ENCODE assay signal across 8 cellular contexts in the genomic region with DNA sequence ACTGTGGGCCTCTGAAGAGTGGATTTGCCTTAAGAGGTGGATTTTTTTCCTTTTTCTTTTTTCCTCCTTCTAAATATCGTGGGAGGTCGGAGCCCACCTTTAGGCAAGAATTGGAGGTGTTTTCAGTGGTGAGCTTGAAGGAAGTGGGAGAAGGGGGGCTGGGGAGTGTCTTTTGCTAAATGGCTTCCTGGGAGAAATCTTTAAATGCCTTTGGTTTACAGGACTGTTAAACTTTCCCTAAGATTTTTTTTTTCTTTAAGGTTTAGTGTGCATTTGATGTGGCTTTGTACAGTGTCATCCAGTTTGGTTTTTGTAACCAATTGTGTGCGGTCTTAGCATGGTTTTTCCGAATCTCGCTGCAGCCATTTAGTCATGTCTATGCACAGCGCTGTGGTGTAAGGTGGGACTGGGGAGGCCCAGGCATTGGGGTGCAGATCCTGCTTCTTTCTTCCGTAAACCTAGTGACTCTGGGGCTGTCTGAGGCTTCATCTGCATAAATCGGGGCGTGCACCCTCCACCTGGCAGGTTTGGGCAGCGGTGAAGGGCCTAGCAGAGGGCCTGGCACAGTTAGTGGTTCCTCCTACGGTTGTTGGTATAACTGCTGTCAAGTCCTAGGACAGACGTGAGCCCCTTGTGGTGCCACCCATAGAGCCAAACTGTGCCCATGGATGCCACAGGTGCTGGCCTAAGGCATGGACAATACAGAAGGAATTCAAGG. TPM values are rescaled to one million over a fixed set of nuclear protein-coding genes. Genes with fewer than 3 reads are reported as not detected.
DNase-seq lines count a peak whose midpoint lies in the region; ATAC-seq and TF ChIP-seq lines count a peak whose summit lies in the region.

No MANE protein-coding gene starts in this region.

- intact Hi-C loops in gastrocnemius medialis (cut with DNase I; ENCODE audit: low total_unique reads) = loop anchor here (10.0 kb wide), 1 partner anchor 340 kb away; no protein-coding TSS in a partner anchor

- in situ Hi-C loops in gastrocnemius medialis (cut with MboI; ENCODE audit: low sequenced_read_pairs in 4 of 4) = loop anchor here in 2 of 4 donors (25.0 kb wide), 1 partner anchor 92 kb away; no protein-coding TSS in a partner anchor

- DNase-seq in NK-92 treated with Interleukin-12 subunit alpha and Interleukin-12 subunit beta, amount 100 ng/mL, for 24 hours (lab: John Stamatoyannopoulos, UW) = peak; percentile 53
- DNase-seq in NK-92 (lab: John Stamatoyannopoulos, UW; ENCODE audit: unreplicated experiment) = no peak
- DNase-seq in RPMI7951 (ENCODE audit: low read depth) = peak; percentile 29
- DNase-seq in activated gamma-delta T cell treated with anti-CD3 and anti-CD28 coated beads, Interleukin-2, amount 50 U/mL, for 16 hours (ENCODE audit: low read depth) = peak; percentile 63
- no peak for DNase-seq in cardiac muscle cell (ENCODE audit: low read depth in 1 of 2, low spot score in 1 of 2)
- no peak for DNase-seq in gastrocnemius medialis
- no peak for DNase-seq in NCI-H1092 (lab: John Stamatoyannopoulos, UW)

- ATAC-seq in gastrocnemius medialis (no peak), GM19467 (IDR thresholded peaks at IDR 0.05; ENCODE audit: unreplicated experiment) (no peak)

- H3K4me3 ChIP-seq in cardiac muscle cell = peak overlapping the region; percentile 91
- peak overlapping the region; percentile 56 to 65 (median 60) for H3K4me3 ChIP-seq in gastrocnemius medialis

- TF ChIP-seq POLR2A in gastrocnemius medialis (IDR thresholded peaks at IDR 0.05) = no peak

- H3K27me3 ChIP-seq in cardiac muscle cell (no peaks in the 10 kb centered on the region), gastrocnemius medialis (no peaks in the 10 kb centered on the region)

- H3K9me3 ChIP-seq in cardiac muscle cell (ENCODE audit: low read depth) (no peaks in the 10 kb centered on the region), gastrocnemius medialis (no peaks in the 10 kb centered on the region)

- TF ChIP-seq CTCF in cardiac muscle cell (IDR thresholded peaks at IDR 0.05; ENCODE audit: low read depth, low read length) = no peak
- no peak for TF ChIP-seq CTCF in gastrocnemius medialis (IDR thresholded peaks at IDR 0.05 in 4 of 5, conservative IDR thresholded peaks at IDR 0.05 in 1 of 5)

- H3K36me3 ChIP-seq in cardiac muscle cell = no peaks in the 10 kb centered on the region
- no peaks in the 10 kb centered on the region for H3K36me3 ChIP-seq in gastrocnemius medialis

- H3K4me1 ChIP-seq in cardiac muscle cell (ENCODE audit: low read depth) (peaks cover 39% of the 10 kb centered on the region), gastrocnemius medialis (peaks cover 53 to 54% of the 10 kb centered on the region in 2 donors)

- H3K27ac ChIP-seq in cardiac muscle cell = peak overlapping the region; percentile 98
- H3K27ac ChIP-seq in gastrocnemius medialis = peak overlapping the region; percentile 93 to 96 (median 94)

RNA-seq across cellular contexts. Expression of a gene that starts 1.3 kb away (rescaled TPM):
- 17.4 and 30.6 TPM in 2 replicates for total RNA-seq in RPMI7951 (2014; rRNA removed; shearing (Covaris generic))
- total RNA-seq in cardiac muscle cell (166 and 259 TPM in 2 replicates), gastrocnemius medialis (10 to 100 TPM; 29.9 to 41.6 (median 37.2) TPM)
- polyA plus RNA-seq in cardiac muscle cell = 71.1 and 112 TPM in 2 replicates

Comparison
In these comparisons a context has a peak if more than half of its experiments do, and no peak if none do; other contexts are left out.
1. DNase-seq: peak in NK-92 treated with Interleukin-12 subunit alpha and Interleukin-12 subunit beta, amount 100 ng/mL, for 24 hours (single experiment), RPMI7951 (single experiment) and activated gamma-delta T cell treated with anti-CD3 and anti-CD28 coated beads, Interleukin-2, amount 50 U/mL, for 16 hours (single experiment); none in NK-92 (single experiment), cardiac muscle cell (0 of 2), gastrocnemius medialis (0 of 2) and NCI-H1092 (single experiment).